1 cellular context compared by ENCODE assay signal in the genomic region with DNA sequence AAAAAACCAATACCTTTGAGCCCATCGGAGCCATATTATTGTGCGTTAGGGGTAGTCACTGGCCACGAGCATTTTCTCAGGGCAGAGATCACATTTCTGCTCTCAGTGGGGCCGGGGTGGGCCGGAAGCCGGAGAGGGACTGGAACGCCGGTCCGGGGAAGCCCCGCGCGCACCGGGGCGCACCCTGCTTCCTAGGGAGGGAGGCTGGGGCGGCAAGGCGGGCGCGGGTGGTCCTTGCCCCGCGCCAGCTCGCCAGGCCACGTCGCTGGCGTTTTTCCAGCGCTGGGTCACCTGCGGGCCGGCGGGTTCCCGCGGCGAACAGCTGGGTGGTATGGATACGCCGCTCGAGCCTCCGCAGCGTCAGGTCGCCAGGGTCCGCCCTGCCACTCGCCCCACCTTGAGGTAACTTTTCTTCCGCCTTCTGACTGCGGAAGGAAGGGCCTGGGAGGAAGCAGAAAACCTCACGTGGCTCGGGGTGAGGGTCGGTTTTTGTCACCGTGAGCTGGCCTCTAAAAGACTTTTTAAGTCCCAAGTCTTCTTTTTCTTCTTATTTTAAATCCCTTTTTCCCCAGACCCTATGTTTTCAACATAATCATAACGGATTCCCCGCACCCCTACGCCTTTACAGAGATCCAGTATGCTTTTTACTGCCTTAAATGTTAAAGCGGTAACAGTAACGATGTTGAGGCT.
TF ChIP-seq lines count a peak whose summit lies in the region.

No MANE protein-coding gene starts in this region.

TF ChIP-seq in H1, 55 proteins besides CTCF, POLR2A, EP300 and RAD21 (continued from another document):
- TF ChIP-seq RFX5 (IDR thresholded peaks at IDR 0.05; ENCODE audit: borderline replicate concordance, low read depth, low read length) (no peak), JUND (IDR thresholded peaks at IDR 0.05; ENCODE audit: low read length) (no peak), SAP30 (IDR thresholded peaks at IDR 0.05; ENCODE audit: insufficient read depth, insufficient replicate concordance, low read length) (no peak), FOSL1 (IDR thresholded peaks at IDR 0.05; ENCODE audit: insufficient read depth, low read depth, low read length) (no peak), SRF (IDR thresholded peaks at IDR 0.05; ENCODE audit: low read depth, low read length) (no peak), HDAC2 (IDR thresholded peaks at IDR 0.05; ENCODE audit: borderline replicate concordance in 1 of 2, low read depth in 2 of 2, low read length in 2 of 2) (peak in 1 of 2 experiments; percentile 42; a peak in 1 of 4 replicates), RBBP5 (IDR thresholded peaks at IDR 0.05; ENCODE audit: borderline replicate concordance, low read depth, low read length) (peak; percentile 86; the same call in 1 of the 2 replicates), CHD2 (IDR thresholded peaks at IDR 0.05; ENCODE audit: low read length) (no peak), KDM4A (IDR thresholded peaks at IDR 0.05; ENCODE audit: low read depth, low read length, severe bottlenecking) (peak; percentile 37), TCF12 (IDR thresholded peaks at IDR 0.05; ENCODE audit: low read depth, low read length) (0 out of 2 replicates have a peak, but pooled peaks have one; percentile 34), KDM1A (IDR thresholded peaks at IDR 0.05; ENCODE audit: borderline replicate concordance, low read length) (no peak), SP4 (IDR thresholded peaks at IDR 0.05; ENCODE audit: low read length) (no peak), NRF1 (IDR thresholded peaks at IDR 0.05; ENCODE audit: low read depth, low read length) (no peak), SIN3A (conservative IDR thresholded peaks at IDR 0.05 in 1 of 2, IDR thresholded peaks at IDR 0.05 in 1 of 2; ENCODE audit: low read depth in 1 of 2, low read length in 2 of 2) (peak in 1 of 2 experiments; percentile 52; a peak in 1 of 4 replicates), TEAD4 (IDR thresholded peaks at IDR 0.05; ENCODE audit: low read depth, low read length) (no peak), RNF2 (IDR thresholded peaks at IDR 0.05; ENCODE audit: borderline replicate concordance, low read depth, low read length, missing control alignments, poor library complexity, severe bottlenecking) (no peak), GABPA (IDR thresholded peaks at IDR 0.05; ENCODE audit: borderline replicate concordance, insufficient read depth, low read length) (no peak), TAF7 (optimal IDR thresholded peaks at IDR 0.05; ENCODE audit: borderline replicate concordance, low read depth, low read length) (peak; percentile 24), BCL11A (IDR thresholded peaks at IDR 0.05; ENCODE audit: low read depth in 2 of 2, low read length in 2 of 2) (no peak), POU5F1 (IDR thresholded peaks at IDR 0.05; ENCODE audit: low read depth, low read length) (no peak), TAF1 (IDR thresholded peaks at IDR 0.05; ENCODE audit: low read depth, low read length) (peak; percentile 69; the same call in 1 of the 2 replicates), CREB1 (IDR thresholded peaks at IDR 0.05) (peak; percentile 31; the same call in 1 of the 2 replicates)
- TF ChIP-seq, protein P1, sequence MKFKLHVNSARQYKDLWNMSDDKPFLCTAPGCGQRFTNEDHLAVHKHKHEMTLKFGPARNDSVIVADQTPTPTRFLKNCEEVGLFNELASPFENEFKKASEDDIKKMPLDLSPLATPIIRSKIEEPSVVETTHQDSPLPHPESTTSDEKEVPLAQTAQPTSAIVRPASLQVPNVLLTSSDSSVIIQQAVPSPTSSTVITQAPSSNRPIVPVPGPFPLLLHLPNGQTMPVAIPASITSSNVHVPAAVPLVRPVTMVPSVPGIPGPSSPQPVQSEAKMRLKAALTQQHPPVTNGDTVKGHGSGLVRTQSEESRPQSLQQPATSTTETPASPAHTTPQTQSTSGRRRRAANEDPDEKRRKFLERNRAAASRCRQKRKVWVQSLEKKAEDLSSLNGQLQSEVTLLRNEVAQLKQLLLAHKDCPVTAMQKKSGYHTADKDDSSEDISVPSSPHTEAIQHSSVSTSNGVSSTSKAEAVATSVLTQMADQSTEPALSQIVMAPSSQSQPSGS (IDR thresholded peaks at IDR 0.05; ENCODE audit: low read length), result no peak
